In genomic region chr9:14616188-14616982, GRCh38 we compare ENCODE assay signal across 8 cellular contexts.
A peak's percentile ranks its signal among the peaks of the same experiment; 100 is the strongest.
DNase-seq lines count a peak whose midpoint lies in the region; ATAC-seq, FAIRE-seq and TF ChIP-seq lines count a peak whose summit lies in the region.

No MANE protein-coding gene starts in this region.

- no peak overlapping the region for H3K4me3 ChIP-seq in PC-9
- H3K4me3 ChIP-seq in endothelial cell of umbilical vein (replicated peaks in 1 of 3; ENCODE audit: insufficient read depth in 1 of 3, low read depth in 1 of 3, low read length in 3 of 3), result no peak overlapping the region
- no peak overlapping the region for H3K4me3 ChIP-seq in naive thymus-derived CD4-positive, alpha-beta T cell (ENCODE audit: low read length)

- H4K20me1 ChIP-seq in PC-9 (ENCODE audit: insufficient read depth) (no peaks in the 10 kb centered on the region), endothelial cell of umbilical vein (replicated peaks; ENCODE audit: control insufficient read depth, extremely low read depth, insufficient read depth, low read length) (no peaks in the 10 kb centered on the region)

- in situ Hi-C loops in G401 (cut with HindIII; ENCODE audit: low sequenced_read_pairs), result no loop called here

- H3K9me1 ChIP-seq in endothelial cell of umbilical vein (replicated peaks; ENCODE audit: control insufficient read depth, extremely low read depth, insufficient read depth, low read length), result no peaks in the 10 kb centered on the region

- ATAC-seq in GM21390 (IDR thresholded peaks at IDR 0.05; ENCODE audit: unreplicated experiment) (peak; percentile 88), HG02970 (IDR thresholded peaks at IDR 0.05; ENCODE audit: low FRiP score, unreplicated experiment) (no peak)
- peak; percentile 41 for ATAC-seq in naive thymus-derived CD4-positive, alpha-beta T cell

- POLR2A ChIA-PET in PC-9 (lab: Charles Lee; ENCODE audit: unreplicated experiment), result no interaction called here
- POLR2A ChIA-PET in endothelial cell of umbilical vein (lab: Charles Lee), result no interaction called here
- POLR2A ChIA-PET in naive thymus-derived CD4-positive, alpha-beta T cell (lab: Charles Lee), result no interaction called here

- intact Hi-C loops in PC-9 (cut with micrococcal nuclease; ENCODE audit: unreplicated experiment), result loop anchor here (1.0 to 5.0 kb wide), 2 partner anchors 152 to 521 kb away; no protein-coding TSS in a partner anchor
- intact Hi-C loops in endothelial cell of umbilical vein (cut with micrococcal nuclease), result loop anchor here (1.0 to 5.0 kb wide), 6 partner anchors 41 to 521 kb away; partner anchors contain the start of gene ZDHHC21
- intact Hi-C loops in naive thymus-derived CD4-positive, alpha-beta T cell (cut with micrococcal nuclease), result loop anchor here (1.0 to 5.0 kb wide), 8 partner anchors 36 to 526 kb away; partner anchors contain the start of gene CER1 (in 1 of the 2)

- H3K27ac ChIP-seq in PC-9 (no peak overlapping the region), endothelial cell of umbilical vein (ENCODE audit: insufficient read depth, low read depth, low read length) (no peak overlapping the region)
- no peak overlapping the region for H3K27ac ChIP-seq in naive thymus-derived CD4-positive, alpha-beta T cell (ENCODE audit: low read depth, low read length)

- H2AFZ ChIP-seq in PC-9, result no peak overlapping the region
- no peak overlapping the region for H2AFZ ChIP-seq in endothelial cell of umbilical vein (ENCODE audit: low read depth, low read length)

- no peaks in the 10 kb centered on the region for H3K9me3 Mint-ChIP-seq in naive thymus-derived CD4-positive, alpha-beta T cell

- no peaks in the 10 kb centered on the region for H3K79me2 ChIP-seq in PC-9 (ENCODE audit: low read depth)
- no peaks in the 10 kb centered on the region for H3K79me2 ChIP-seq in endothelial cell of umbilical vein (ENCODE audit: control insufficient read depth, insufficient read depth, low read length)

- no peaks in the 10 kb centered on the region for H3K4me1 Mint-ChIP-seq in naive thymus-derived CD4-positive, alpha-beta T cell

- TF ChIP-seq CTCF in PC-9 (conservative IDR thresholded peaks at IDR 0.05) (peak; percentile 67), endothelial cell of umbilical vein (IDR thresholded peaks at IDR 0.05; ENCODE audit: extremely low read depth in 1 of 2, insufficient read depth in 1 of 2, low read depth in 1 of 2, low read length in 2 of 2) (peak; percentile 37 to 46)

- H3K36me3 Mint-ChIP-seq in naive thymus-derived CD4-positive, alpha-beta T cell, result peaks cover 0 to 8% (median 0%) of the 10 kb centered on the region in 5 donors

- dilution Hi-C loops in endothelial cell of umbilical vein (cut with MboI; ENCODE audit: extremely low pct_ligation_motif_present, low sequenced_read_pairs), result no loop called here

- H3F3A ChIP-seq in PC-9 (ENCODE audit: insufficient read depth, low read depth), result no peaks in the 10 kb centered on the region

- DNase-seq in G401 (ENCODE audit: low spot score) (peak; percentile 86), HS-27A (ENCODE audit: low read depth) (peak; percentile 5), PC-9 (no peak), endothelial cell of umbilical vein (ENCODE audit: low read depth, low spot score) (peak; percentile 68), H54 (ENCODE audit: insufficient read length, low spot score) (no peak)
- DNase-seq in naive thymus-derived CD4-positive, alpha-beta T cell, result peak in 6 of 9 donors; percentile 6 to 41 (median 27)

- H3K4me1 ChIP-seq in PC-9 (replicated peaks; ENCODE audit: insufficient read depth) (no peaks in the 10 kb centered on the region), endothelial cell of umbilical vein (ENCODE audit: control insufficient read depth, extremely low read depth, insufficient read depth, low read length) (no peaks in the 10 kb centered on the region)
- no peaks in the 10 kb centered on the region for H3K4me1 ChIP-seq in naive thymus-derived CD4-positive, alpha-beta T cell (ENCODE audit: control insufficient read depth in 2 of 2, insufficient read depth in 2 of 2, low read length in 2 of 2)

- no peaks in the 10 kb centered on the region for H3K27me3 ChIP-seq in PC-9 (ENCODE audit: insufficient read depth, low read depth)
- H3K27me3 ChIP-seq in endothelial cell of umbilical vein (ENCODE audit: control insufficient read depth in 2 of 2, insufficient read depth in 2 of 2, low read length in 2 of 2), result no peaks in the 10 kb centered on the region
- no peaks in the 10 kb centered on the region for H3K27me3 ChIP-seq in naive thymus-derived CD4-positive, alpha-beta T cell (ENCODE audit: control insufficient read depth in 2 of 2, insufficient read depth in 2 of 2, low read length in 2 of 2)

- H3K4me3 Mint-ChIP-seq in naive thymus-derived CD4-positive, alpha-beta T cell, result no peak overlapping the region

- no peak overlapping the region for H3K27ac Mint-ChIP-seq in naive thymus-derived CD4-positive, alpha-beta T cell

- no peak for FAIRE-seq in endothelial cell of umbilical vein (lab: Jason Lieb, UNC)
- no peak for FAIRE-seq in H54 (lab: Jason Lieb, UNC)

- BruUV-seq in PC-9 (replicated peaks; lab: Mats Ljungman, UMichigan), result no TSS peak
- no TSS peak for BruUV-seq in endothelial cell of umbilical vein (replicated peaks; lab: Mats Ljungman, UMichigan)

- no peaks in the 10 kb centered on the region for H3K27me3 Mint-ChIP-seq in naive thymus-derived CD4-positive, alpha-beta T cell

- H3K4me2 ChIP-seq in PC-9 (no peak overlapping the region), endothelial cell of umbilical vein (ENCODE audit: insufficient read depth, low read length) (no peak overlapping the region)

- H3K9me3 ChIP-seq in PC-9 (ENCODE audit: insufficient read depth, low read depth) (no peaks in the 10 kb centered on the region), endothelial cell of umbilical vein (replicated peaks; ENCODE audit: control insufficient read depth, insufficient read depth, low read length) (no peaks in the 10 kb centered on the region)
- H3K9me3 ChIP-seq in naive thymus-derived CD4-positive, alpha-beta T cell (ENCODE audit: control insufficient read depth in 2 of 3, low read length in 3 of 3), result no peaks in the 10 kb centered on the region

- H3K9ac ChIP-seq in endothelial cell of umbilical vein (replicated peaks; ENCODE audit: extremely low read depth, insufficient read depth, low read length), result no peak overlapping the region

- TF ChIP-seq POLR2A in endothelial cell of umbilical vein (IDR thresholded peaks at IDR 0.05; ENCODE audit: low read depth, low read length) (no peak), H54 (IDR thresholded peaks at IDR 0.05; ENCODE audit: low read depth, low read length) (no peak)

- CTCF ChIA-PET in PC-9 (lab: Charles Lee) (no interaction called here), endothelial cell of umbilical vein (lab: Charles Lee) (interaction anchor here (0.6 to 4.0 kb wide), 14 partner anchors 8 to 266 kb away, joined by 3 to 100 read pairs (median 6); no protein-coding TSS in a partner anchor)
- CTCF ChIA-PET in naive thymus-derived CD4-positive, alpha-beta T cell (lab: Charles Lee), result interaction anchor here (0.6 to 2.2 kb wide), 3 partner anchors 149 to 519 kb away, joined by 3 to 29 read pairs (median 3); no protein-coding TSS in a partner anchor

- no peaks in the 10 kb centered on the region for H3K36me3 ChIP-seq in PC-9 (ENCODE audit: low read depth)
- peaks cover 0 to 9% of the 10 kb centered on the region in 2 experiments for H3K36me3 ChIP-seq in endothelial cell of umbilical vein (ENCODE audit: control insufficient read depth in 2 of 2, extremely low read depth in 1 of 2, insufficient read depth in 2 of 2, low read length in 2 of 2)
- H3K36me3 ChIP-seq in naive thymus-derived CD4-positive, alpha-beta T cell (ENCODE audit: control insufficient read depth in 2 of 3, insufficient read depth in 3 of 3, low read length in 3 of 3), result no peaks in the 10 kb centered on the region

- H3K9me2 ChIP-seq in PC-9 (ENCODE audit: insufficient read depth), result no peaks in the 10 kb centered on the region

TF ChIP-seq in endothelial cell of umbilical vein, 7 proteins besides CTCF, POLR2A, EP300 and RAD21:
- TF ChIP-seq GATA2 (IDR thresholded peaks at IDR 0.05; ENCODE audit: insufficient read depth, insufficient read length, low read depth, low read length), result no peak
- TF ChIP-seq FOS (IDR thresholded peaks at IDR 0.05; ENCODE audit: borderline replicate concordance, insufficient read depth, low read length), result no peak

Comparison
In these comparisons a context has a peak if more than half of its experiments do, and no peak if none do; other contexts are left out.
1. DNase-seq: peak in G401 (single experiment), HS-27A (single experiment), endothelial cell of umbilical vein (single experiment) and naive thymus-derived CD4-positive, alpha-beta T cell (6 of 9); none in PC-9 (0 of 2) and H54 (single experiment).